In genomic region chr5:159089675-159090074, GRCh38 we compare ENCODE assay signal across 21 cellular contexts. TPM values are rescaled to one million over a fixed set of nuclear protein-coding genes. Genes with fewer than 3 reads are reported as not detected.
DNase-seq lines count a peak whose midpoint lies in the region; FAIRE-seq and TF ChIP-seq lines count a peak whose summit lies in the region.
"Had no signal": no experiment of that assay in that cellular context is flagged by ENCODE, and none has a peak within 500 bp of the region (broad histone marks: within the 10 kb centered on the region; RNA-seq: fewer than 3 reads in every experiment).

No MANE protein-coding gene starts in this region.

- no peak for TF ChIP-seq CTCF in D721Med (IDR thresholded peaks at IDR 0.05; ENCODE audit: insufficient read depth, missing control alignments)
- TF ChIP-seq CTCF in OCI-LY1 (IDR thresholded peaks at IDR 0.05; ENCODE audit: low read length), result no peak
- TF ChIP-seq CTCF in glutamatergic neuron (IDR thresholded peaks at IDR 0.05; ENCODE audit: partially characterized antibody, unreplicated experiment), result no peak
- TF ChIP-seq CTCF in tibial artery (IDR thresholded peaks at IDR 0.05), result no peak

- peak overlapping the region; percentile 99 for H3K27ac Mint-ChIP-seq in glutamatergic neuron (ENCODE audit: unreplicated experiment)
- H3K27ac Mint-ChIP-seq: CD8-positive, alpha-beta memory T cell; GM23338 had no signal

- FAIRE-seq in D721Med (lab: Jason Lieb, UNC) (peak; percentile 58), H54 (lab: Jason Lieb, UNC) (no peak)

- H4K20me1 ChIP-seq in OCI-LY1 (ENCODE audit: insufficient read depth, low read length), result no peaks in the 10 kb centered on the region

- H3K36me3 ChIP-seq in OCI-LY1 (ENCODE audit: insufficient read depth, low read length) (peaks cover 61% of the 10 kb centered on the region), tibial artery (peaks cover 0 to 2% (median under 1%) of the 10 kb centered on the region in 3 donors)

- H3K9me3 Mint-ChIP-seq in glutamatergic neuron (ENCODE audit: unreplicated experiment), result peaks cover 12% of the 10 kb centered on the region
- H3K9me3 Mint-ChIP-seq: CD8-positive, alpha-beta memory T cell; GM23338 had no signal

- H3K27me3 ChIP-seq in OCI-LY1 (ENCODE audit: insufficient read depth, low read length) (no peaks in the 10 kb centered on the region), tibial artery (no peaks in the 10 kb centered on the region)
- H3K27me3 ChIP-seq: BE2C had no signal

- no peaks in the 10 kb centered on the region for H3F3A ChIP-seq in OCI-LY1 (ENCODE audit: insufficient read depth, low read length)

- H3K27ac ChIP-seq in OCI-LY1 (ENCODE audit: low read depth, low read length, poor library complexity, severe bottlenecking) (peak overlapping the region; percentile 95), tibial artery (peak overlapping the region; percentile 87 to 97)

- peaks cover 68% of the 10 kb centered on the region for H3K4me1 Mint-ChIP-seq in glutamatergic neuron (ENCODE audit: low read depth, unreplicated experiment)

- no peaks in the 10 kb centered on the region for H3K9me3 ChIP-seq in OCI-LY1 (ENCODE audit: low read length)
- H3K9me3 ChIP-seq in tibial artery, result no peaks in the 10 kb centered on the region
- H3K9me3 ChIP-seq: BE2C had no signal

- peaks cover 3% of the 10 kb centered on the region for H3K36me3 Mint-ChIP-seq in glutamatergic neuron (ENCODE audit: unreplicated experiment)
- H3K36me3 Mint-ChIP-seq: CD8-positive, alpha-beta memory T cell had no signal

- no peaks in the 10 kb centered on the region for H3K9me2 ChIP-seq in OCI-LY1 (ENCODE audit: low read depth, low read length)

- H3K4me1 ChIP-seq in OCI-LY1 (ENCODE audit: insufficient read depth, low read length, severe bottlenecking) (peaks cover 76% of the 10 kb centered on the region), tibial artery (peaks cover 0 to 78% (median 23%) of the 10 kb centered on the region in 4 donors)

- H3K4me2 ChIP-seq in OCI-LY1 (ENCODE audit: low read length), result peak overlapping the region; percentile 12; the same call in 1 of the 2 replicates
- H3K4me2 ChIP-seq: GM23338 had no signal

- H3K4me3 ChIP-seq in OCI-LY1 (ENCODE audit: low read depth, low read length, poor library complexity, severe bottlenecking) (no peak overlapping the region), tibial artery (no peak overlapping the region)
- H3K4me3 ChIP-seq: GM23338 had no signal

- H3K4me3 Mint-ChIP-seq in glutamatergic neuron (ENCODE audit: unreplicated experiment), result peak overlapping the region; percentile 86
- H3K4me3 Mint-ChIP-seq: CD8-positive, alpha-beta memory T cell; GM23338 had no signal

- intact Hi-C loops in tibial artery (cut with DNase I; ENCODE audit: low total_unique reads), result loop anchor here (5.0 kb wide), 1 partner anchor 312 kb away; no protein-coding TSS in a partner anchor

- no peak overlapping the region for H2AFZ ChIP-seq in OCI-LY1 (ENCODE audit: low read length)
- H2AFZ ChIP-seq: GM23338 had no signal

- H3K79me2 ChIP-seq in OCI-LY1 (ENCODE audit: insufficient read depth, low read length), result peaks cover 70% of the 10 kb centered on the region

- no peak for TF ChIP-seq POLR2A in H54 (IDR thresholded peaks at IDR 0.05; ENCODE audit: low read depth, low read length)

- peak overlapping the region; percentile 5; the same call in 1 of the 2 replicates for H3K9ac ChIP-seq in OCI-LY1 (ENCODE audit: low read length)

- DNase-seq in D721Med (ENCODE audit: insufficient read length, low spot score), result no peak
- no peak for DNase-seq in glutamatergic neuron
- no peak for DNase-seq in tibial artery
- DNase-seq in AML-193 (lab: John Stamatoyannopoulos, UW), result no peak
- DNase-seq in H54 (ENCODE audit: insufficient read length, low spot score), result no peak
- DNase-seq in NCI-H128 (lab: John Stamatoyannopoulos, UW; ENCODE audit: unreplicated experiment), result no peak
- DNase-seq: ACHN; BE2C; CD8-positive, alpha-beta memory T cell; DND-41; GF-D8; Kasumi-1; NCI-H1417; NCI-H187 treated with DMSO at 0.1 percent for 48 hours; NCI-H345; NCI-H526; OCI-M1; RPMI8226; SIG-M5 had no signal

- H3K27me3 Mint-ChIP-seq in glutamatergic neuron (ENCODE audit: unreplicated experiment), result peaks cover 5% of the 10 kb centered on the region

RNA-seq across cellular contexts. Expression of gene EBF1, which starts 10.0 kb away (rescaled TPM):
- 412 TPM for total RNA-seq in glutamatergic neuron (ENCODE audit: unreplicated experiment)
